Comparison of ENCODE assay signal across 8 cellular contexts in the genomic region with DNA sequence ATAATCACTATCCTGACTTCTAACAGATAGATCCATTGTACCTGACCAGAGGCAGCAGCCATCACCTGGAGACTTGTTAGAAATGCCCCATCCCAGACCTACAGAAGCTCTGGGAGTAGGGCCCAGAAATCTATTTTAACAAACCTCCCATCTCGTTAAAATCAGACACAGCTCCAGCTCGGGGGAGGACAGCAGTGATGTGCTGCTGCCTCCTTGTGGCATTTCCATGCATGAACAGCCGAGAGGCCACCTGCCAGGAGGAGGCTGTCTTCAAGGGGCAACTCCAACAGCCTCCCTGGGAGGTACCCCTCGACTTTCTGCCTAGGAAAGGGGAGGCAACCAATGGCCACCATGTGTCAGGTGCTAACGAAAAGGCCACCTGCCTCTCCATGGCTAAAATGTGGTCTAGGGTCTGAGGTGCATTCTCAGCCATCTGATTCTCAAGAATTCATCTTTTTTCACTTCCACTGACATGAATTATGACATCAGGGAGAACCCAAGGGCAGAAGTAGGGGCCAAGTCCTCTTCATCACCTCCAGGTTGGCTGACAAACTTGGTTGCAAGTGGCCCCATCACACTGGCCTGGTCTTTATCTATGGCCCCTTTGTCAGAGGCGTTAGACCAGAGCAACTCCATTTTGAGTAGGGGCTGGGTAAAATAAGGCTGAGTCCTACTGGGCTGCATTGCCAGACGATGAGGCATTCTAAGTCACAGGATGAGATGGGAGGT. TPM values are rescaled to one million over a fixed set of nuclear protein-coding genes. Genes with fewer than 3 reads are reported as not detected.
DNase-seq lines count a peak whose midpoint lies in the region; ATAC-seq and TF ChIP-seq lines count a peak whose summit lies in the region.

No MANE protein-coding gene starts in this region.

- DNase-seq in AG10803 (ENCODE audit: low read depth) (peak; percentile 69), GM19238 (ENCODE audit: insufficient read length, low spot score) (peak; percentile 47), NCI-H510A (lab: John Stamatoyannopoulos, UW) (peak; percentile 26), activated T-cell treated with anti-CD3 and anti-CD28 coated beads for 24 hours (ENCODE audit: low read depth) (peak; percentile 41), epithelial cell of proximal tubule (ENCODE audit: low read depth) (no peak), naive B cell (peak; percentile 28)
- DNase-seq in stimulated activated naive CD8-positive, alpha-beta T cell treated with anti-CD3 and anti-CD28 coated beads, Interleukin-15, amount 100 ng/mL, for 72 hours, result peak; percentile 62 to 71

- ATAC-seq in naive B cell (ENCODE audit: low read depth in 2 of 2) (peak; percentile 40 to 59), HG02623 (IDR thresholded peaks at IDR 0.05; ENCODE audit: unreplicated experiment) (no peak)
- peak; percentile 75 for ATAC-seq in stimulated activated naive CD8-positive, alpha-beta T cell treated with anti-CD3 and anti-CD28 coated beads, Interleukin-15, amount 100 ng/mL, for 72 hours

- H3K4me3 Mint-ChIP-seq in naive B cell, result no peak overlapping the region
- peak overlapping the region in 1 of 2 donors; percentile 36 for H3K4me3 Mint-ChIP-seq in stimulated activated naive CD8-positive, alpha-beta T cell treated with anti-CD3 and anti-CD28 coated beads, Interleukin-15, amount 100 ng/mL, for 72 hours

- TF ChIP-seq CTCF in AG10803 (conservative IDR thresholded peaks at IDR 0.05; ENCODE audit: low read length) (peak; percentile 93), epithelial cell of proximal tubule (conservative IDR thresholded peaks at IDR 0.05; ENCODE audit: low read depth, low read length) (peak; percentile 92)

- peaks cover 0 to 11% (median 8%) of the 10 kb centered on the region in 3 donors for H3K27me3 Mint-ChIP-seq in naive B cell
- no peaks in the 10 kb centered on the region for H3K27me3 Mint-ChIP-seq in stimulated activated naive CD8-positive, alpha-beta T cell treated with anti-CD3 and anti-CD28 coated beads, Interleukin-15, amount 100 ng/mL, for 72 hours

- peaks cover 9 to 17% (median 9%) of the 10 kb centered on the region in 3 donors for H3K4me1 Mint-ChIP-seq in naive B cell
- H3K4me1 Mint-ChIP-seq in stimulated activated naive CD8-positive, alpha-beta T cell treated with anti-CD3 and anti-CD28 coated beads, Interleukin-15, amount 100 ng/mL, for 72 hours, result peaks cover 38% of the 10 kb centered on the region

- H3K27ac Mint-ChIP-seq in naive B cell, result peak overlapping the region in 2 of 6 donors; percentile 30 to 38
- peak overlapping the region in 1 of 2 donors; percentile 39 for H3K27ac Mint-ChIP-seq in stimulated activated naive CD8-positive, alpha-beta T cell treated with anti-CD3 and anti-CD28 coated beads, Interleukin-15, amount 100 ng/mL, for 72 hours

- peaks cover 0 to 9% (median 5%) of the 10 kb centered on the region in 7 donors for H3K9me3 Mint-ChIP-seq in naive B cell
- H3K9me3 Mint-ChIP-seq in stimulated activated naive CD8-positive, alpha-beta T cell treated with anti-CD3 and anti-CD28 coated beads, Interleukin-15, amount 100 ng/mL, for 72 hours, result peaks cover 0 to 13% of the 10 kb centered on the region in 2 donors

- no peak overlapping the region for H3K4me3 ChIP-seq in AG10803 (ENCODE audit: low read length)
- H3K4me3 ChIP-seq in epithelial cell of proximal tubule (ENCODE audit: low read depth, low read length), result no peak overlapping the region

- peaks cover 0 to 13% of the 10 kb centered on the region in 2 donors for H3K36me3 Mint-ChIP-seq in naive B cell

RNA-seq across cellular contexts. Expression of a gene that starts 12.2 kb away (rescaled TPM):
- 0.22 TPM in 1 of 2 replicates, not detected in the other for total RNA-seq in epithelial cell of proximal tubule
- not detected for polyA plus RNA-seq in naive B cell (ENCODE audit: low read depth in 6 of 6)

RNA-seq across cellular contexts. Expression of a gene that starts 18.3 kb away (rescaled TPM):
- total RNA-seq in epithelial cell of proximal tubule, result 0.14 TPM in 1 of 2 replicates, not detected in the other
- not detected for polyA plus RNA-seq in naive B cell (ENCODE audit: low read depth in 6 of 6)
